ENCODE assay signal across 9 cellular contexts in genomic region chr12:6224550-6224949, GRCh38. TPM values are rescaled to one million over a fixed set of nuclear protein-coding genes. Genes with fewer than 3 reads are reported as not detected.
DNase-seq lines count a peak whose midpoint lies in the region; ATAC-seq and TF ChIP-seq lines count a peak whose summit lies in the region.
"Had no signal": no experiment of that assay in that cellular context is flagged by ENCODE, and none has a peak within 500 bp of the region (broad histone marks: within the 10 kb centered on the region; RNA-seq: fewer than 3 reads in every experiment).

No MANE protein-coding gene starts in this region.

- H3K4me3 ChIP-seq in NB4 (ENCODE audit: low read depth, low read length) = no peak overlapping the region
- H3K4me3 ChIP-seq in astrocyte of the spinal cord (ENCODE audit: low read depth, low read length) = no peak overlapping the region
- no peak overlapping the region for H3K4me3 ChIP-seq in CD4-positive, alpha-beta memory T cell (ENCODE audit: low read length in 2 of 2)
- H3K4me3 ChIP-seq: pancreas had no signal

- intact Hi-C loops in left colon (cut with DNase I, micrococcal nuclease) = no loop called here
- intact Hi-C loops in CD4-positive, alpha-beta memory T cell (cut with micrococcal nuclease) = no loop called here

- H3K27me3 Mint-ChIP-seq in CD4-positive, alpha-beta memory T cell = peaks cover 0 to 1% of the 10 kb centered on the region in 2 donors

- in situ Hi-C loops in astrocyte of the spinal cord (cut with HindIII; ENCODE audit: low sequenced_read_pairs) = no loop called here

- POLR2A ChIA-PET in CD4-positive, alpha-beta memory T cell (lab: Charles Lee; ENCODE audit: partially characterized antibody) = no interaction called here

- no peak overlapping the region for H3K27ac Mint-ChIP-seq in CD4-positive, alpha-beta memory T cell

- no peak for TF ChIP-seq POLR2A in NB4 (IDR thresholded peaks at IDR 0.05; ENCODE audit: extremely low read depth, insufficient read length)

- no peaks in the 10 kb centered on the region for H3K9me3 ChIP-seq in CD4-positive, alpha-beta memory T cell (ENCODE audit: control insufficient read depth in 1 of 2, low read length in 2 of 2)
- H3K9me3 ChIP-seq: pancreas had no signal

- no peaks in the 10 kb centered on the region for H3K9me3 Mint-ChIP-seq in CD4-positive, alpha-beta memory T cell

- no peak for TF ChIP-seq CTCF in NB4 (IDR thresholded peaks at IDR 0.05; ENCODE audit: low read depth, low read length)
- no peak for TF ChIP-seq CTCF in astrocyte of the spinal cord (IDR thresholded peaks at IDR 0.05; ENCODE audit: low read depth, low read length)

- peaks cover under 1% of the 10 kb centered on the region for H3K4me1 ChIP-seq in CD4-positive, alpha-beta memory T cell (ENCODE audit: insufficient read depth, low read length)

- DNase-seq in NB4 (ENCODE audit: low read depth) (peak; percentile 77), astrocyte of the spinal cord (ENCODE audit: low read depth, low spot score) (peak; percentile 70), left colon (peak; percentile 55 to 74), superior temporal gyrus (ENCODE audit: extremely low spot score) (peak; percentile 89), HuH-7 (ENCODE audit: low spot score) (no peak), T-helper 9 cell (no peak)
- no peak for DNase-seq in CD4-positive, alpha-beta memory T cell

- CTCF ChIA-PET in CD4-positive, alpha-beta memory T cell (lab: Charles Lee; ENCODE audit: partially characterized antibody) = no interaction called here

- no peaks in the 10 kb centered on the region for H3K27me3 ChIP-seq in CD4-positive, alpha-beta memory T cell (ENCODE audit: insufficient read depth, low read length)
- H3K27me3 ChIP-seq: pancreas had no signal

- no peak overlapping the region for H3K27ac ChIP-seq in CD4-positive, alpha-beta memory T cell (ENCODE audit: low read depth, low read length)
- H3K27ac ChIP-seq: pancreas had no signal

- no peaks in the 10 kb centered on the region for H3K36me3 ChIP-seq in CD4-positive, alpha-beta memory T cell (ENCODE audit: insufficient read depth, low read length)

- no peak overlapping the region for H3K4me3 Mint-ChIP-seq in CD4-positive, alpha-beta memory T cell

- ATAC-seq in left colon (peak; percentile 36), GM18498 (IDR thresholded peaks at IDR 0.05; ENCODE audit: unreplicated experiment) (no peak)
- ATAC-seq: pancreas had no signal

- H3K36me3 Mint-ChIP-seq in CD4-positive, alpha-beta memory T cell = no peaks in the 10 kb centered on the region

- no peaks in the 10 kb centered on the region for H3K4me1 Mint-ChIP-seq in CD4-positive, alpha-beta memory T cell

RNA-seq across cellular contexts. Expression of gene CD9, which starts 24.4 kb away (rescaled TPM):
- 100 to 1,000 TPM; 574 to 766 TPM for total RNA-seq in left colon
- 1 to 10 TPM; 4.5 to 5.8 TPM for total RNA-seq in CD4-positive, alpha-beta memory T cell
- 1 to 10 TPM; 1.4 to 4.4 TPM for polyA plus RNA-seq in CD4-positive, alpha-beta memory T cell

Comparison
In these comparisons a context has a peak if more than half of its experiments do, and no peak if none do; other contexts are left out.
1. DNase-seq: peak in NB4 (single experiment), astrocyte of the spinal cord (single experiment), left colon (2 of 2) and superior temporal gyrus (single experiment); none in CD4-positive, alpha-beta memory T cell (0 of 5), HuH-7 (single experiment) and T-helper 9 cell (single experiment).
2. RNA of gene CD9, which starts 24.4 kb away (total RNA-seq): 574 to 766 TPM in left colon; 4.5 to 5.8 TPM in CD4-positive, alpha-beta memory T cell; every median in the first group is over 10 times any median in the second.